Comparison of ENCODE assay signal across 16 cellular contexts in genomic region chr22:23047265-23047664, GRCh38. TPM values are rescaled to one million over a fixed set of nuclear protein-coding genes. Genes with fewer than 3 reads are reported as not detected.
A peak's percentile ranks its signal among the peaks of the same experiment; 100 is the strongest.
DNase-seq lines count a peak whose midpoint lies in the region; ATAC-seq and TF ChIP-seq lines count a peak whose summit lies in the region.
"Had no signal": no experiment of that assay in that cellular context is flagged by ENCODE, and none has a peak within 500 bp of the region (broad histone marks: within the 10 kb centered on the region; RNA-seq: fewer than 3 reads in every experiment).

No MANE protein-coding gene starts in this region.

- no peak overlapping the region for H4K8ac ChIP-seq in H9 (replicated peaks; ENCODE audit: insufficient read length, low read depth, low read length)

- CTCF ChIA-PET in activated CD4-positive, alpha-beta T cell treated with anti-CD3 and anti-CD28 coated beads, Interleukin-2, amount 10 ng/mL, durations not matched to agents 7 days and 5 days (lab: Charles Lee): no interaction called here

- no peaks in the 10 kb centered on the region for H3K36me3 ChIP-seq in esophagus muscularis mucosa

- H3K23ac ChIP-seq in H9 (ENCODE audit: insufficient read length, low read depth, low read length): no peak overlapping the region

- no peak overlapping the region for H3K4me3 ChIP-seq in esophagus muscularis mucosa
- H3K4me3 ChIP-seq: BLaER1 had no signal

- H3K27ac ChIP-seq in H9 (ENCODE audit: insufficient read length, low read depth, low read length): no peak overlapping the region
- H3K27ac ChIP-seq in esophagus muscularis mucosa (replicated peaks in 1 of 4): no peak overlapping the region
- H3K27ac ChIP-seq: BLaER1 had no signal

- H3K4me1 Mint-ChIP-seq in H9: peaks cover 32 to 38% of the 10 kb centered on the region in 2 experiments
- peaks cover 2% of the 10 kb centered on the region for H3K4me1 Mint-ChIP-seq in activated CD4-positive, alpha-beta T cell treated with anti-CD3 and anti-CD28 coated beads, Interleukin-2, amount 10 ng/mL, durations not matched to agents 7 days and 5 days
- H3K4me1 Mint-ChIP-seq: CD8-positive, alpha-beta memory T cell had no signal

- intact Hi-C loops in cardiac septum (cut with DNase I): no loop called here
- intact Hi-C loops in Right ventricle myocardium inferior (cut with DNase I): no loop called here
- intact Hi-C loops in esophagus muscularis mucosa (cut with DNase I): no loop called here
- intact Hi-C loops in posterior vena cava (cut with DNase I): no loop called here

- no peak overlapping the region for H3K14ac ChIP-seq in H9 (ENCODE audit: insufficient read depth, low read length)

- H3K79me1 ChIP-seq in H9 (ENCODE audit: insufficient read depth, low read depth, low read length, poor library complexity, severe bottlenecking): no peaks in the 10 kb centered on the region

- H4K20me1 ChIP-seq in H9 (ENCODE audit: control insufficient read depth, insufficient read depth, insufficient read length): no peaks in the 10 kb centered on the region
- H4K20me1 ChIP-seq: BLaER1 had no signal

- H3K27me3 Mint-ChIP-seq in H9 (ENCODE audit: low read depth): peaks cover 45% of the 10 kb centered on the region
- H3K27me3 Mint-ChIP-seq in activated CD4-positive, alpha-beta T cell treated with anti-CD3 and anti-CD28 coated beads, Interleukin-2, amount 10 ng/mL, durations not matched to agents 7 days and 5 days: peaks cover 45% of the 10 kb centered on the region

- TF ChIP-seq EP300 in esophagus muscularis mucosa (IDR thresholded peaks at IDR 0.05): no peak

- DNase-seq in cardiac septum (ENCODE audit: low spot score): peak; percentile 75
- no peak for DNase-seq in Right ventricle myocardium inferior (ENCODE audit: missing footprints)
- no peak for DNase-seq in H9
- DNase-seq in esophagus muscularis mucosa (ENCODE audit: extremely low spot score): peak; percentile 26
- peak; percentile 61 for DNase-seq in posterior vena cava (ENCODE audit: low spot score)
- no peak for DNase-seq in activated CD4-positive, alpha-beta T cell treated with anti-CD3 and anti-CD28 coated beads, Interleukin-2, amount 10 ng/mL, durations not matched to agents 7 days and 5 days
- no peak for DNase-seq in NCI-H146 treated with DMSO at 0.1 percent for 48 hours (lab: John Stamatoyannopoulos, UW; ENCODE audit: unreplicated experiment)
- DNase-seq: 8988T; AML-193; Caco-2; CD8-positive, alpha-beta memory T cell; DND-41; GDM1 had no signal

- no peak overlapping the region for H3T11ph ChIP-seq in H9 (ENCODE audit: low read length)

- H3K27ac Mint-ChIP-seq in H9: no peak overlapping the region
- no peak overlapping the region for H3K27ac Mint-ChIP-seq in activated CD4-positive, alpha-beta T cell treated with anti-CD3 and anti-CD28 coated beads, Interleukin-2, amount 10 ng/mL, durations not matched to agents 7 days and 5 days
- H3K27ac Mint-ChIP-seq: CD8-positive, alpha-beta memory T cell had no signal

- H3K4me2 ChIP-seq in H9 (ENCODE audit: insufficient read depth, insufficient read length, low read length): no peak overlapping the region
- H3K4me2 ChIP-seq: BLaER1 had no signal

- no peaks in the 10 kb centered on the region for H3K23me2 ChIP-seq in H9 (ENCODE audit: insufficient read length, low read depth, low read length, poor library complexity, severe bottlenecking)

- no CpG with 5 or more reads among the region's 8 CpGs for WGBS in H9 (ENCODE audit: extremely low coverage, insufficient read length, low lambda C conversion rate)
- WGBS in esophagus muscularis mucosa: 82% methylated on average over 8 of the region's 8 CpGs

- H3K4me1 ChIP-seq in H9 (ENCODE audit: insufficient read depth, low read length) (peaks cover 2% of the 10 kb centered on the region; the same call in 1 of the 2 replicates), esophagus muscularis mucosa (no peaks in the 10 kb centered on the region)
- H3K4me1 ChIP-seq: Caco-2 had no signal

- H2BK20ac ChIP-seq in H9 (ENCODE audit: low read depth, low read length, poor library complexity, severe bottlenecking): no peak overlapping the region

- no peak overlapping the region for H2BK12ac ChIP-seq in H9 (ENCODE audit: insufficient read length, low read depth, low read length)

- TF ChIP-seq POLR2A in esophagus muscularis mucosa (IDR thresholded peaks at IDR 0.05; ENCODE audit: low read depth): no peak

- no peak overlapping the region for H3K4me3 Mint-ChIP-seq in H9
- H3K4me3 Mint-ChIP-seq in activated CD4-positive, alpha-beta T cell treated with anti-CD3 and anti-CD28 coated beads, Interleukin-2, amount 10 ng/mL, durations not matched to agents 7 days and 5 days: no peak overlapping the region
- H3K4me3 Mint-ChIP-seq: CD8-positive, alpha-beta memory T cell had no signal

- TF ChIP-seq CTCF in H9 (conservative IDR thresholded peaks at IDR 0.05) (no peak), esophagus muscularis mucosa (IDR thresholded peaks at IDR 0.05) (no peak)

- H3K9me3 Mint-ChIP-seq in H9: peaks cover 23 to 37% of the 10 kb centered on the region in 2 experiments
- H3K9me3 Mint-ChIP-seq in activated CD4-positive, alpha-beta T cell treated with anti-CD3 and anti-CD28 coated beads, Interleukin-2, amount 10 ng/mL, durations not matched to agents 7 days and 5 days: peaks cover 13% of the 10 kb centered on the region

- H3K56ac ChIP-seq in H9 (ENCODE audit: insufficient read length, low read depth, low read length): no peak overlapping the region

- no peak overlapping the region for H2AFZ ChIP-seq in H9 (ENCODE audit: low read length)

- H3K18ac ChIP-seq in H9 (ENCODE audit: insufficient read length, low read depth, low read length): peak overlapping the region; percentile 7

- H3K79me2 ChIP-seq in H9 (ENCODE audit: insufficient read depth, low read length): no peaks in the 10 kb centered on the region

- H3K4ac ChIP-seq in H9 (ENCODE audit: low read depth, low read length): no peak overlapping the region

- H2BK120ac ChIP-seq in H9 (ENCODE audit: low read depth, low read length, poor library complexity, severe bottlenecking): no peak overlapping the region

- H4K5ac ChIP-seq in H9 (ENCODE audit: insufficient read length, low read depth, low read length): no peak overlapping the region

- POLR2A ChIA-PET in activated CD4-positive, alpha-beta T cell treated with anti-CD3 and anti-CD28 coated beads, Interleukin-2, amount 10 ng/mL, durations not matched to agents 7 days and 5 days (lab: Charles Lee): no interaction called here

- H2AK5ac ChIP-seq in H9 (ENCODE audit: insufficient read length, low read length): no peak overlapping the region

- no peak overlapping the region for H2BK15ac ChIP-seq in H9 (ENCODE audit: low read depth, low read length)

- no peak overlapping the region for H4K91ac ChIP-seq in H9 (ENCODE audit: insufficient read length, low read depth, low read length)

- H3K36me3 Mint-ChIP-seq in H9 (ENCODE audit: insufficient read depth in 1 of 3, low read depth in 3 of 3): peaks cover 0 to 30% (median 0%) of the 10 kb centered on the region in 3 experiments; a peak in 3 of 7 replicates
- no peaks in the 10 kb centered on the region for H3K36me3 Mint-ChIP-seq in activated CD4-positive, alpha-beta T cell treated with anti-CD3 and anti-CD28 coated beads, Interleukin-2, amount 10 ng/mL, durations not matched to agents 7 days and 5 days (ENCODE audit: low read depth)
- H3K36me3 Mint-ChIP-seq: CD8-positive, alpha-beta memory T cell had no signal

- H3K27me3 ChIP-seq in H9 (ENCODE audit: insufficient read depth, low read length): no peaks in the 10 kb centered on the region
- H3K27me3 ChIP-seq in esophagus muscularis mucosa: no peaks in the 10 kb centered on the region
- H3K27me3 ChIP-seq: BLaER1 had no signal

- H2BK5ac ChIP-seq in H9 (ENCODE audit: insufficient read length, low read length): no peak overlapping the region

- no peak for ATAC-seq in Right ventricle myocardium inferior
- ATAC-seq in GM21619 (IDR thresholded peaks at IDR 0.05; ENCODE audit: unreplicated experiment): no peak
- ATAC-seq: HCT116 had no signal

- peaks cover 7% of the 10 kb centered on the region for H3K9me3 ChIP-seq in H9 (ENCODE audit: control insufficient read depth, low read depth, low read length)
- H3K9me3 ChIP-seq in esophagus muscularis mucosa: peaks cover 0 to 12% (median 11%) of the 10 kb centered on the region in 4 donors

- H3K9ac ChIP-seq in H9 (ENCODE audit: extremely low read depth, insufficient read length, low read length): no peak overlapping the region
- H3K9ac ChIP-seq: BLaER1 had no signal

RNA-seq across cellular contexts. Expression of gene GNAZ, which starts 23.1 kb away (rescaled TPM):
- 2.2 TPM for total RNA-seq in cardiac septum
- total RNA-seq in Right ventricle myocardium inferior: 3.1 TPM
- total RNA-seq in H9 (2021): 5.0 and 5.2 TPM in 2 replicates
- 10 to 100 TPM; 51.7 to 79.5 (median 64.6) TPM for total RNA-seq in esophagus muscularis mucosa
- 10 to 100 TPM; 34.3 to 37.0 TPM for total RNA-seq in posterior vena cava
- under 1 TPM; 0.35 to 0.37 TPM for total RNA-seq in activated CD4-positive, alpha-beta T cell treated with anti-CD3 and anti-CD28 coated beads, Interleukin-2, amount 10 ng/mL, durations not matched to agents 7 days and 5 days

Comparison
In these comparisons a context has a peak if more than half of its experiments do, and no peak if none do; other contexts are left out.
1. DNase-seq: peak in cardiac septum (single experiment), esophagus muscularis mucosa (single experiment) and posterior vena cava (single experiment); none in Right ventricle myocardium inferior (single experiment), H9 (single experiment), activated CD4-positive, alpha-beta T cell treated with anti-CD3 and anti-CD28 coated beads, Interleukin-2, amount 10 ng/mL, durations not matched to agents 7 days and 5 days (single experiment) and NCI-H146 treated with DMSO at 0.1 percent for 48 hours (single experiment).